9 cellular contexts compared by ENCODE assay signal in the genomic region with DNA sequence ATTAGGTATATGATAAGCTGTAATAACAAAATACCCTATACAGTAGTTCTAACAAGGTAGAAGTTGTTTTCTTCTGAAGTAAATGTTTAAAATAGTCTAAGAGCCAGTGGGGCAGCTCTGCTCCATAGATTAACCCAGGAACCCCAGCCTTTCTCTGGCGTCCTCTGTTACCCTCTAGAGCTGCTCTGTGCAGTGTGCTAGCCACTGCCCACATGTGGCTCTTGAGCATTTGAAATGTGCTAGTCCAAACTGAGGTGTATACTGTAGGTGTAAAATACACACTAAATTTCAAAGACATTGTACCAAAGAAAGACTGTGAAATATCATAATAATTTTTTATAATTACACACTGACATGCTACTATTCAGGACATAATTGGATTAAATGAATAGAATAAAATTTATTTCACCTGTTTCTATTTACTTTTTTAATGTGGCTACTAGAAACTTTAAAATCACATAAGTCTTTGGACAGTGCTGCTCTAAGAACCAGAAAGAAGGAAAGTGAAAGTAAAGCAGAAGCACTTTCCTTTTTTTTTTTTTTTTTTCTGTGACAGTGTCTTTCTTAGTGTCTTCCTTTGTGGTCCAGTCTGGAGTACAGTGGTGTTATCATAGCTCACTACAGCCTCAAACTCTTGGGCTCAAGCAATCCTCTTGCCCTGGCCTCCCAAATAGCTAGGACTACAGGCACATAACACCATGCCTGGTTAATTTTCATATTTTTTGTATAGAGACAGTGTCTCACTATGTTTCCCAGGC. TPM values are rescaled to one million over a fixed set of nuclear protein-coding genes. Genes with fewer than 3 reads are reported as not detected.
DNase-seq lines count a peak whose midpoint lies in the region; ATAC-seq and TF ChIP-seq lines count a peak whose summit lies in the region.
"Had no signal": no experiment of that assay in that cellular context is flagged by ENCODE, and none has a peak within 500 bp of the region (broad histone marks: within the 10 kb centered on the region; RNA-seq: fewer than 3 reads in every experiment).

No MANE protein-coding gene starts in this region.

- H3K9me3 ChIP-seq in spleen: no peaks in the 10 kb centered on the region

- H3K4me1 ChIP-seq in spleen: peaks cover 10 to 36% (median 25%) of the 10 kb centered on the region in 6 donors

- 70 to 82% (median 78%) methylated on average over 1 of the region's 1 CpG for WGBS in spleen, 5 donors

- H3K36me3 ChIP-seq in spleen: peaks cover 0 to 7% (median 0%) of the 10 kb centered on the region in 6 donors

- DNase-seq in effector memory CD8-positive, alpha-beta T cell: no peak
- DNase-seq in spleen (no peak), posterior cingulate gyrus (no peak), GF-D8 (lab: John Stamatoyannopoulos, UW) (no peak)
- DNase-seq: kidney glomerular epithelial cell, NCI-H1092 treated with DMSO at 0.1 percent for 48 hours had no signal

- no peaks in the 10 kb centered on the region for H3K27me3 Mint-ChIP-seq in effector memory CD8-positive, alpha-beta T cell

- no peak for TF ChIP-seq POLR2A in spleen (IDR thresholded peaks at IDR 0.05)

- no peak overlapping the region for H3K4me3 ChIP-seq in spleen

- peaks cover 14 to 15% of the 10 kb centered on the region in 2 donors for H3K4me1 Mint-ChIP-seq in effector memory CD8-positive, alpha-beta T cell (ENCODE audit: low read depth in 2 of 2)

- no peaks in the 10 kb centered on the region for H3K9me3 Mint-ChIP-seq in effector memory CD8-positive, alpha-beta T cell

- peak overlapping the region; percentile 6 to 30 for H3K4me3 Mint-ChIP-seq in effector memory CD8-positive, alpha-beta T cell

- intact Hi-C loops in spleen (cut with DNase I; ENCODE audit: low total_unique reads) (no loop called here), posterior cingulate gyrus (cut with DNase I) (no loop called here)

- H3K27ac ChIP-seq in spleen: peak overlapping the region in 6 of 8 donors; percentile 9 to 61 (median 38)

- peak; percentile 79 for ATAC-seq in GM18858 (IDR thresholded peaks at IDR 0.05; ENCODE audit: unreplicated experiment)
- ATAC-seq in HG03520 (IDR thresholded peaks at IDR 0.05; ENCODE audit: unreplicated experiment): peak; percentile 53
- peak; percentile 60 for ATAC-seq in effector memory CD8-positive, alpha-beta T cell (replicated peaks)
- ATAC-seq in HG03159 (IDR thresholded peaks at IDR 0.05; ENCODE audit: unreplicated experiment): no peak

- no peaks in the 10 kb centered on the region for H3K27me3 ChIP-seq in spleen (replicated peaks in 1 of 7)

- H3K27ac Mint-ChIP-seq in effector memory CD8-positive, alpha-beta T cell: peak overlapping the region; percentile 71 to 81

- no peak for TF ChIP-seq CTCF in spleen (IDR thresholded peaks at IDR 0.05 in 8 of 11, conservative IDR thresholded peaks at IDR 0.05 in 3 of 11)

- H3K36me3 Mint-ChIP-seq in effector memory CD8-positive, alpha-beta T cell (ENCODE audit: insufficient read depth): no peaks in the 10 kb centered on the region

RNA-seq across cellular contexts. Expression of gene RAI14, which starts 39.3 kb away (rescaled TPM):
- 100 to 1,000 TPM in 6 of 7 donors, 10 to 100 TPM in 1; 88.9 to 217 (median 135) TPM for total RNA-seq in spleen
- polyA plus RNA-seq in spleen: 10 to 100 TPM; 14.2 to 36.3 (median 18.3) TPM
